ENCODE assay signal across 8 cellular contexts in genomic region chr3:46496745-46497555, GRCh38. TPM values are rescaled to one million over a fixed set of nuclear protein-coding genes. Genes with fewer than 3 reads are reported as not detected.
DNase-seq lines count a peak whose midpoint lies in the region; ATAC-seq, FAIRE-seq and TF ChIP-seq lines count a peak whose summit lies in the region.

No MANE protein-coding gene starts in this region.

- peak; percentile 58 for TF ChIP-seq CTCF in choroid plexus epithelial cell (conservative IDR thresholded peaks at IDR 0.05; ENCODE audit: low read depth, low read length)

- peak; percentile 50 to 63 (median 60) for ATAC-seq in T-cell (replicated peaks in 1 of 4)
- ATAC-seq in HG02840 (IDR thresholded peaks at IDR 0.05; ENCODE audit: low FRiP score, unreplicated experiment): no peak

- no peak overlapping the region for H3K4me3 Mint-ChIP-seq in T-cell

- no peak overlapping the region for H3K27ac Mint-ChIP-seq in T-cell

- H3K4me1 Mint-ChIP-seq in T-cell: peaks cover 6 to 18% (median 14%) of the 10 kb centered on the region in 3 donors

- TF ChIP-seq POLR2A in H54 (IDR thresholded peaks at IDR 0.05; ENCODE audit: low read depth, low read length): no peak

- FAIRE-seq in H54 (lab: Jason Lieb, UNC): no peak

- peaks cover 0 to 2% of the 10 kb centered on the region in 2 donors for H3K27me3 Mint-ChIP-seq in T-cell

- DNase-seq in NOMO-1 treated with DMSO at 0.1 percent for 48 hours (lab: John Stamatoyannopoulos, UW; ENCODE audit: unreplicated experiment) (peak; percentile 30), NOMO-1 treated with dmso at 0.1 percent for 144 hours (lab: John Stamatoyannopoulos, UW; ENCODE audit: unreplicated experiment) (no peak), T-cell (peak in 30 of 34 experiments; percentile 8 to 66 (median 38)), choroid plexus epithelial cell (ENCODE audit: low read depth) (peak; percentile 33), NCI-H2081 (lab: John Stamatoyannopoulos, UW) (no peak), H54 (ENCODE audit: insufficient read length, low spot score) (no peak)
- DNase-seq in stimulated activated CD4-positive, alpha-beta T cell treated with anti-CD3 and anti-CD28 coated beads, Interleukin-1b, Interleukin-23, amount 100 ng/mL, for 48 hours: peak; percentile 11

- no peaks in the 10 kb centered on the region for H3K9me3 Mint-ChIP-seq in T-cell

- POLR2A ChIA-PET in T-cell (lab: Charles Lee): no interaction called here

- no peak overlapping the region for H3K4me3 ChIP-seq in choroid plexus epithelial cell (ENCODE audit: low read depth, low read length)

- CTCF ChIA-PET in T-cell (lab: Charles Lee): interaction anchor here (0.6 to 1.6 kb wide), 7 partner anchors 9 to 413 kb away, joined by 3 to 5 read pairs (median 3); no protein-coding TSS in a partner anchor

- H3K36me3 Mint-ChIP-seq in T-cell: no peaks in the 10 kb centered on the region

RNA-seq across cellular contexts. Expression of gene RTP3, which starts 0.8 kb away (rescaled TPM):
- not detected for total RNA-seq in T-cell

RNA-seq across cellular contexts. Expression of gene LTF, which starts 32.2 kb away (rescaled TPM):
- total RNA-seq in T-cell: under 1 TPM in 1 of 5 donors, not detected in 4; 0.16 TPM

Comparison
In these comparisons a context has a peak if more than half of its experiments do, and no peak if none do; other contexts are left out.
1. DNase-seq: peak in NOMO-1 treated with DMSO at 0.1 percent for 48 hours (single experiment), T-cell (30 of 34), choroid plexus epithelial cell (single experiment) and stimulated activated CD4-positive, alpha-beta T cell treated with anti-CD3 and anti-CD28 coated beads, Interleukin-1b, Interleukin-23, amount 100 ng/mL, for 48 hours (single experiment); none in NOMO-1 treated with dmso at 0.1 percent for 144 hours (single experiment), NCI-H2081 (0 of 2) and H54 (single experiment).